25 cellular contexts compared by ENCODE assay signal in genomic region chr15:86432861-86433260, GRCh38.
DNase-seq lines count a peak whose midpoint lies in the region; ATAC-seq and TF ChIP-seq lines count a peak whose summit lies in the region.
"Had no signal": no experiment of that assay in that cellular context is flagged by ENCODE, and none has a peak within 500 bp of the region (broad histone marks: within the 10 kb centered on the region; RNA-seq: fewer than 3 reads in every experiment).

No MANE protein-coding gene starts in this region.

- CTCF ChIA-PET in MCF 10A (lab: Yijun Ruan, JAX) (interaction anchor here (0.6 to 1.2 kb wide), 3 partner anchors 11 to 1813 kb away, joined by 3 read pairs; no protein-coding TSS in a partner anchor), T-cell (lab: Charles Lee) (no interaction called here)

- no peaks in the 10 kb centered on the region for H4K20me1 ChIP-seq in osteoblast (ENCODE audit: insufficient read depth, low read length)

- intact Hi-C loops in MCF 10A (cut with micrococcal nuclease) = no loop called here
- intact Hi-C loops in breast epithelium (cut with DNase I; ENCODE audit: low total_unique reads) = no loop called here

- H2BK15ac ChIP-seq in neuronal stem cell (ENCODE audit: low read length) = no peak overlapping the region

- H3K27ac Mint-ChIP-seq in MCF 10A (ENCODE audit: low read depth, unreplicated experiment) (no peak overlapping the region), chondrocyte (ENCODE audit: unreplicated experiment) (no peak overlapping the region), immature natural killer cell (no peak overlapping the region), T-cell (no peak overlapping the region)
- H3K27ac Mint-ChIP-seq: B cell; CD8-positive, alpha-beta T cell had no signal

- no peaks in the 10 kb centered on the region for H3K27me3 ChIP-seq in breast epithelium
- peaks cover 3% of the 10 kb centered on the region for H3K27me3 ChIP-seq in MG63
- no peaks in the 10 kb centered on the region for H3K27me3 ChIP-seq in neuronal stem cell (ENCODE audit: control insufficient read depth in 3 of 3, insufficient read depth in 3 of 3, low read depth in 1 of 3, low read length in 3 of 3)
- H3K27me3 ChIP-seq in osteoblast (ENCODE audit: insufficient read depth, low read length) = no peaks in the 10 kb centered on the region

- H3K79me1 ChIP-seq in neuronal stem cell (ENCODE audit: low read depth, low read length) = no peaks in the 10 kb centered on the region

- no peak for ATAC-seq in T-cell (replicated peaks in 1 of 4)
- ATAC-seq: CD8-positive, alpha-beta T cell; Panc1; SK-N-SH treated with all-trans-retinoic acid at 6 μM for 48 hours had no signal

- H3K4me1 Mint-ChIP-seq in MCF 10A (ENCODE audit: insufficient read depth, unreplicated experiment) (peaks cover 9% of the 10 kb centered on the region), chondrocyte (ENCODE audit: low read depth) (no peaks in the 10 kb centered on the region), immature natural killer cell (no peaks in the 10 kb centered on the region), T-cell (no peaks in the 10 kb centered on the region)
- H3K4me1 Mint-ChIP-seq: B cell had no signal

- no peak overlapping the region for H4K8ac ChIP-seq in neuronal stem cell (ENCODE audit: low read depth, low read length)

- no peak overlapping the region for H2AK5ac ChIP-seq in neuronal stem cell (ENCODE audit: low read depth, low read length)

- no peak overlapping the region for H3K9ac ChIP-seq in neuronal stem cell (ENCODE audit: low read depth, low read length, poor library complexity)

- no peaks in the 10 kb centered on the region for H3K79me2 ChIP-seq in osteoblast (ENCODE audit: insufficient read depth, low read length)

- DNase-seq in MCF 10A (ENCODE audit: unreplicated experiment) (peak; percentile 25), breast epithelium (ENCODE audit: low spot score in 2 of 2) (no peak), MG63 (peak; percentile 7), chondrocyte (ENCODE audit: low spot score) (peak; percentile 59), neuronal stem cell (ENCODE audit: low spot score) (no peak), osteoblast (ENCODE audit: insufficient read length, low spot score, missing footprints) (no peak), immature natural killer cell (no peak), T-cell (no peak)
- DNase-seq: CD8-positive, alpha-beta T cell; DMS 273 treated with DMSO at 0.1 percent for 48 hours; DMS79; EL; GF-D8; GOT3; KBM-7; MM.1S; NCI-H2029 treated with DMSO at 0.1 percent for 48 hours; NCI-H526 treated with DMSO at 0.1 percent for 48 hours had no signal

- no peak overlapping the region for H3K14ac ChIP-seq in neuronal stem cell (ENCODE audit: low read length)

- H3K4me2 ChIP-seq in neuronal stem cell (ENCODE audit: insufficient read depth, low read length, poor library complexity, severe bottlenecking) (no peak overlapping the region), osteoblast (ENCODE audit: insufficient read depth, low read length) (no peak overlapping the region)

- no peak overlapping the region for H2BK5ac ChIP-seq in neuronal stem cell (ENCODE audit: low read length)

- H3K27ac ChIP-seq in breast epithelium = no peak overlapping the region
- no peak overlapping the region for H3K27ac ChIP-seq in neuronal stem cell (replicated peaks; ENCODE audit: low read length)
- no peak overlapping the region for H3K27ac ChIP-seq in osteoblast (ENCODE audit: low read depth, low read length)
- H3K27ac ChIP-seq: 22Rv1, C4-2B, HL-60 had no signal

- no peaks in the 10 kb centered on the region for H3K36me3 Mint-ChIP-seq in MCF 10A (ENCODE audit: insufficient read depth, unreplicated experiment)
- H3K36me3 Mint-ChIP-seq in chondrocyte (ENCODE audit: low read depth) = no peaks in the 10 kb centered on the region
- no peaks in the 10 kb centered on the region for H3K36me3 Mint-ChIP-seq in immature natural killer cell
- no peaks in the 10 kb centered on the region for H3K36me3 Mint-ChIP-seq in T-cell
- H3K36me3 Mint-ChIP-seq: CD8-positive, alpha-beta T cell had no signal

- H2AFZ ChIP-seq in neuronal stem cell (ENCODE audit: low read length) = peak overlapping the region; percentile 10
- H2AFZ ChIP-seq in osteoblast (ENCODE audit: low read length) = no peak overlapping the region

- H3K9me3 Mint-ChIP-seq in MCF 10A (ENCODE audit: unreplicated experiment) (no peaks in the 10 kb centered on the region), chondrocyte (ENCODE audit: low read depth) (peaks cover 4% of the 10 kb centered on the region), immature natural killer cell (peaks cover 0 to 1% (median 0%) of the 10 kb centered on the region in 6 donors), T-cell (no peaks in the 10 kb centered on the region)
- H3K9me3 Mint-ChIP-seq: CD8-positive, alpha-beta T cell had no signal

- no peak overlapping the region for H3K4me3 ChIP-seq in breast epithelium
- no peak overlapping the region for H3K4me3 ChIP-seq in MG63
- H3K4me3 ChIP-seq in neuronal stem cell (ENCODE audit: low read length in 2 of 2) = no peak overlapping the region
- H3K4me3 ChIP-seq in osteoblast (ENCODE audit: insufficient read depth, low read length) = no peak overlapping the region
- H3K4me3 ChIP-seq: HAP-1 had no signal

- no peaks in the 10 kb centered on the region for H3K27me3 Mint-ChIP-seq in MCF 10A (ENCODE audit: insufficient read depth, unreplicated experiment)
- no peaks in the 10 kb centered on the region for H3K27me3 Mint-ChIP-seq in chondrocyte (ENCODE audit: low read depth)
- H3K27me3 Mint-ChIP-seq in immature natural killer cell (ENCODE audit: low read depth in 3 of 3) = peaks cover 0 to 2% (median 1%) of the 10 kb centered on the region in 3 donors
- no peaks in the 10 kb centered on the region for H3K27me3 Mint-ChIP-seq in T-cell
- H3K27me3 Mint-ChIP-seq: B cell had no signal

- no peak for TF ChIP-seq POLR2A in breast epithelium (IDR thresholded peaks at IDR 0.05)

- H3K36me3 ChIP-seq in breast epithelium = no peaks in the 10 kb centered on the region
- H3K36me3 ChIP-seq in MG63 = no peaks in the 10 kb centered on the region
- no peaks in the 10 kb centered on the region for H3K36me3 ChIP-seq in neuronal stem cell (replicated peaks in 1 of 2; ENCODE audit: control insufficient read depth in 2 of 2, insufficient read depth in 2 of 2, low read length in 2 of 2)
- no peaks in the 10 kb centered on the region for H3K36me3 ChIP-seq in osteoblast (ENCODE audit: insufficient read depth, low read length)
- H3K36me3 ChIP-seq: HAP-1 had no signal

- no peak overlapping the region for H3K23ac ChIP-seq in neuronal stem cell (ENCODE audit: low read depth, low read length, poor library complexity)

- no peak overlapping the region for H2BK12ac ChIP-seq in neuronal stem cell (ENCODE audit: low read length)

- no peak for TF ChIP-seq CTCF in MCF 10A (IDR thresholded peaks at IDR 0.05; ENCODE audit: unreplicated experiment)
- TF ChIP-seq CTCF in breast epithelium (IDR thresholded peaks at IDR 0.05) = no peak
- TF ChIP-seq CTCF in chondrocyte (IDR thresholded peaks at IDR 0.05) = no peak
- TF ChIP-seq CTCF in osteoblast (IDR thresholded peaks at IDR 0.05; ENCODE audit: extremely low read depth, low read depth, low read length) = no peak

- H3K4me3 Mint-ChIP-seq in MCF 10A (ENCODE audit: unreplicated experiment) (no peak overlapping the region), chondrocyte (ENCODE audit: unreplicated experiment) (no peak overlapping the region), immature natural killer cell (no peak overlapping the region), T-cell (no peak overlapping the region)
- H3K4me3 Mint-ChIP-seq: B cell; CD8-positive, alpha-beta T cell had no signal

- POLR2A ChIA-PET in MCF 10A (lab: Yijun Ruan, JAX) = no interaction called here
- POLR2A ChIA-PET in T-cell (lab: Charles Lee) = no interaction called here

- H3K4me1 ChIP-seq in breast epithelium (no peaks in the 10 kb centered on the region), neuronal stem cell (ENCODE audit: control insufficient read depth in 2 of 2, insufficient read depth in 1 of 2, low read depth in 1 of 2, low read length in 2 of 2) (peaks cover 0 to 2% of the 10 kb centered on the region in 2 donors), osteoblast (ENCODE audit: insufficient read depth, low read length) (no peaks in the 10 kb centered on the region)
- H3K4me1 ChIP-seq: HAP-1 had no signal

- no peaks in the 10 kb centered on the region for H3K9me3 ChIP-seq in breast epithelium
- no peaks in the 10 kb centered on the region for H3K9me3 ChIP-seq in MG63
- no peaks in the 10 kb centered on the region for H3K9me3 ChIP-seq in neuronal stem cell (replicated peaks in 1 of 2; ENCODE audit: control insufficient read depth in 2 of 2, insufficient read depth in 1 of 2, low read depth in 1 of 2, low read length in 2 of 2)
- peaks cover 1% of the 10 kb centered on the region for H3K9me3 ChIP-seq in osteoblast (ENCODE audit: low read depth, low read length)
- H3K9me3 ChIP-seq: HAP-1 had no signal

- peak overlapping the region; percentile 21 for H3K18ac ChIP-seq in neuronal stem cell (ENCODE audit: low read length)

- WGBS in neuronal stem cell (ENCODE audit: extremely low coverage in 2 of 2, insufficient read length in 2 of 2, insufficient replicate concordance in 1 of 2), 2 donors = no CpG with 5 or more reads among the region's 2 CpGs

- no peak overlapping the region for H2BK120ac ChIP-seq in neuronal stem cell (ENCODE audit: low read depth, low read length)

- no TSS peak for BruUV-seq in MCF 10A (replicated peaks; lab: Mats Ljungman, UMichigan)

- no peak overlapping the region for H3K4ac ChIP-seq in neuronal stem cell (ENCODE audit: low read length)

- H4K91ac ChIP-seq in neuronal stem cell (ENCODE audit: low read depth, low read length, poor library complexity) = no peak overlapping the region

Comparison
In these comparisons a context has a peak if more than half of its experiments do, and no peak if none do; other contexts are left out.
1. DNase-seq: peak in MCF 10A (single experiment), MG63 (single experiment) and chondrocyte (single experiment); none in breast epithelium (0 of 2), neuronal stem cell (single experiment), osteoblast (single experiment), immature natural killer cell (0 of 3) and T-cell (0 of 34).